Comparison of ENCODE assay signal across 9 cellular contexts in genomic region chr15:75672646-75673425, GRCh38. TPM values are rescaled to one million over a fixed set of nuclear protein-coding genes. Genes with fewer than 3 reads are reported as not detected.
DNase-seq lines count a peak whose midpoint lies in the region; ATAC-seq and TF ChIP-seq lines count a peak whose summit lies in the region.
"Had no signal": no experiment of that assay in that cellular context is flagged by ENCODE, and none has a peak within 500 bp of the region (broad histone marks: within the 10 kb centered on the region; RNA-seq: fewer than 3 reads in every experiment).

No MANE protein-coding gene starts in this region.

- H3K27ac ChIP-seq in Panc1 (ENCODE audit: low read length), result peak overlapping the region; percentile 71

- H3K27me3 Mint-ChIP-seq in neural crest cell (ENCODE audit: low read depth), result no peaks in the 10 kb centered on the region
- H3K27me3 Mint-ChIP-seq in natural killer cell (ENCODE audit: low read depth in 2 of 2), result no peaks in the 10 kb centered on the region

- peak overlapping the region; percentile 50 for H3K27ac Mint-ChIP-seq in neural crest cell (ENCODE audit: unreplicated experiment)
- no peak overlapping the region for H3K27ac Mint-ChIP-seq in natural killer cell

- no peaks in the 10 kb centered on the region for H3K9me3 ChIP-seq in Panc1 (ENCODE audit: control insufficient read depth, insufficient read depth, low read depth, low read length)

- in situ Hi-C loops in Panc1 (cut with HindIII; ENCODE audit: low pct_unique_long_range_greater_than_20kb, low sequenced_read_pairs), result no loop called here

- CTCF ChIA-PET in AG04449 (lab: Yijun Ruan, JAX) (interaction anchor here (1.0 to 5.6 kb wide), 11 partner anchors 9 to 305 kb away, joined by 3 to 48 read pairs (median 4); partner anchors contain the start of genes IMP3, MAN2C1, SIN3A and SNX33), Panc1 (lab: Charles Lee) (interaction anchor here (0.5 kb wide), 1 partner anchor 62 kb away, joined by 3 read pairs; no protein-coding TSS in a partner anchor)

- H3K4me3 Mint-ChIP-seq in neural crest cell (no peak overlapping the region), natural killer cell (no peak overlapping the region)

- no TSS peak for BruUV-seq in Panc1 (replicated peaks; lab: Mats Ljungman, UMichigan)

- TF ChIP-seq CTCF in AG04449 (IDR thresholded peaks at IDR 0.05; ENCODE audit: insufficient read depth, low read length, missing control alignments), result no peak
- no peak for TF ChIP-seq CTCF in Panc1 (IDR thresholded peaks at IDR 0.05)
- TF ChIP-seq CTCF in neural crest cell (conservative IDR thresholded peaks at IDR 0.05), result no peak
- no peak for TF ChIP-seq CTCF in natural killer cell (IDR thresholded peaks at IDR 0.05)

- H3K27me3 ChIP-seq in Panc1 (ENCODE audit: control insufficient read depth, insufficient read depth, low read length), result no peaks in the 10 kb centered on the region

- intact Hi-C loops in Panc1 (cut with micrococcal nuclease; ENCODE audit: unreplicated experiment), result no loop called here
- intact Hi-C loops in natural killer cell (cut with micrococcal nuclease), result no loop called here

- H3K4me3 ChIP-seq in AG04449 (ENCODE audit: low read depth, low read length) (no peak overlapping the region; the same call in none of the 2 replicates), Panc1 (ENCODE audit: low read depth in 2 of 2, low read length in 2 of 2) (no peak overlapping the region)

- no peaks in the 10 kb centered on the region for H3K36me3 ChIP-seq in Panc1 (ENCODE audit: control insufficient read depth, insufficient read depth, low read length)

- H3K4me1 ChIP-seq in Panc1 (ENCODE audit: control insufficient read depth, insufficient read depth, low read length), result peaks cover 25% of the 10 kb centered on the region

- H3K36me3 Mint-ChIP-seq in neural crest cell (ENCODE audit: low read depth), result no peaks in the 10 kb centered on the region
- H3K36me3 Mint-ChIP-seq in natural killer cell, result no peaks in the 10 kb centered on the region

- POLR2A ChIA-PET in AG04449 (lab: Yijun Ruan, JAX), result interaction anchor here (0.6 to 3.0 kb wide), 9 partner anchors 12 to 219 kb away, joined by 3 to 17 read pairs (median 4); partner anchors contain the start of genes IMP3, SNUPN and SNX33
- POLR2A ChIA-PET in Panc1 (lab: Charles Lee), result interaction anchor here (0.6 to 1.1 kb wide), 4 partner anchors 19 to 213 kb away, joined by 4 to 8 read pairs (median 6); no protein-coding TSS in a partner anchor

- peak; percentile 80 for DNase-seq in AG04449 (ENCODE audit: low read depth, low spot score)
- DNase-seq in Panc1 (ENCODE audit: low read depth, low spot score), result no peak
- DNase-seq in fibroblast of gingiva (ENCODE audit: low read depth), result peak; percentile 53
- no peak for DNase-seq in neural crest cell (ENCODE audit: low read depth, low spot score)
- DNase-seq in NCI-H748 treated with DMSO at 0.1 percent for 48 hours (lab: John Stamatoyannopoulos, UW), result no peak
- DNase-seq in SKM-1 (lab: John Stamatoyannopoulos, UW; ENCODE audit: unreplicated experiment), result no peak
- no peak for DNase-seq in natural killer cell
- DNase-seq: NCI-H1694 had no signal

- H3K9me3 Mint-ChIP-seq in neural crest cell (no peaks in the 10 kb centered on the region), natural killer cell (no peaks in the 10 kb centered on the region)

- ATAC-seq in Panc1 (peak; percentile 73), natural killer cell (no peak), GM19397 (IDR thresholded peaks at IDR 0.05; ENCODE audit: unreplicated experiment) (no peak)

- H3K4me1 Mint-ChIP-seq in neural crest cell (peaks cover 13% of the 10 kb centered on the region), natural killer cell (no peaks in the 10 kb centered on the region)

RNA-seq across cellular contexts. Expression of gene SNX33, which starts 25.1 kb away (rescaled TPM):
- total RNA-seq in Panc1 (2021; ENCODE audit: unreplicated experiment) (17.0 TPM), neural crest cell (22.2 and 23.4 TPM in 2 replicates), natural killer cell (1 to 10 TPM; 2.5 to 5.6 (median 5.1) TPM)
- polyA plus RNA-seq in Panc1 (2012; ENCODE audit: insufficient read length), result 19.5 TPM

RNA-seq across cellular contexts. Expression of gene IMP3, which starts 32.8 kb away (rescaled TPM):
- total RNA-seq in Panc1 (2021; ENCODE audit: unreplicated experiment), result 56.0 TPM
- 58.5 TPM for polyA plus RNA-seq in Panc1 (2012; ENCODE audit: insufficient read length)
- 79.4 and 84.3 TPM in 2 replicates for total RNA-seq in neural crest cell
- total RNA-seq in natural killer cell, result 10 to 100 TPM; 22.9 to 37.1 (median 35.8) TPM

RNA-seq across cellular contexts. Expression of gene CSPG4, which starts 39.8 kb away (rescaled TPM):
- 17.5 TPM for total RNA-seq in Panc1 (2021; ENCODE audit: unreplicated experiment)
- polyA plus RNA-seq in Panc1 (2012; ENCODE audit: insufficient read length), result 15.5 TPM
- 5.3 and 5.4 TPM in 2 replicates for total RNA-seq in neural crest cell
- total RNA-seq in natural killer cell, result under 1 TPM; 0.05 to 0.09 (median 0.07) TPM

RNA-seq across cellular contexts. Expression of gene SNUPN, which starts 47.3 kb away (rescaled TPM):
- total RNA-seq in Panc1 (2021; ENCODE audit: unreplicated experiment) (52.1 TPM), neural crest cell (20.9 and 21.3 TPM in 2 replicates), natural killer cell (10 to 100 TPM; 13.8 to 20.7 (median 14.8) TPM)
- 31.4 TPM for polyA plus RNA-seq in Panc1 (2012; ENCODE audit: insufficient read length)

Comparison
In these comparisons a context has a peak if more than half of its experiments do, and no peak if none do; other contexts are left out.
1. DNase-seq: peak in AG04449 (single experiment) and fibroblast of gingiva (single experiment); none in Panc1 (single experiment), neural crest cell (single experiment), NCI-H748 treated with DMSO at 0.1 percent for 48 hours (single experiment), SKM-1 (single experiment) and natural killer cell (single experiment).